1 cellular context compared by ENCODE assay signal in the genomic region with DNA sequence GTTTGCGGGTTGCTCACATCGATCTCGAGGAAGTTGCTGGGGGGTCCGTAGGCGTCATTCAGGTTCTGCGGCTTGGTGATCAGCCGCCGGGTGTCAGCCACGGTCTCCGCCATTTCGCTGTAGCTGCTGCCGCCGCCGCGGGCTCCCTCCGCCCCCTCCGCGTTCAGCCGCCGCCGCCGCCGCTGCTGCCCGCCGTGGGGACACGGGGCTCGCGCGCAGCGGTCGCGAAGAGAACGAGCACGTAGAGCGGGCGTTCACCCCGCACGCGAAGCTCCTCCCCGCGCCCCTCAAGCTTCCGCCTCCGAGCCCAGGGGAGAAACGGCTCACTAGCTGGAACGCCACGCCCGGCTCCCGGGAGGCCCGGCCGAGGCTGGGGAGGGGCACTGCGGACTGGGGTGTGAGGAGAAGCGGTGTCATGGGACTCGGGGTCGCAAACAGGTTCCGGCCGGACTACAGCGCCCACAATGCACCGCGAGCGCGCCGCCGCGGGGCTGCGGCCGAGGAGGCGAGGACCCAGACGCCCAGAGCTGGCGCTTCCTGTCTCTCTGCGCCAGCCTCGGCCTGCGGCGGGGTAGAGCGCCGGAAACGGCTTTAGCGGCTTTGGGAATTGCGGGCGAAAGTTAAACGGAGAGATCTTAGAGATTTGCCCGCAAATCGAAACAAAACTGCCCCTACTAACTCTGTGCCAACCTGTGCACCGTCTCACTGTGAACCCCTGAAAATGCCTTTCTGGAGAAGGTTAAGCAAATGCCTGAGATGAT.
A peak's percentile ranks its signal among the peaks of the same experiment; 100 is the strongest.
TF ChIP-seq lines count a peak whose summit lies in the region.

A gene (minus strand): TSS at position 232 of the 761 bp plus-strand sequence. CDS start 119 bp downstream, at position 113.

TF ChIP-seq in HepG2, 621 proteins besides CTCF, POLR2A, EP300 and RAD21 (continued from another document and continues in another):
- TF ChIP-seq, protein P1, sequence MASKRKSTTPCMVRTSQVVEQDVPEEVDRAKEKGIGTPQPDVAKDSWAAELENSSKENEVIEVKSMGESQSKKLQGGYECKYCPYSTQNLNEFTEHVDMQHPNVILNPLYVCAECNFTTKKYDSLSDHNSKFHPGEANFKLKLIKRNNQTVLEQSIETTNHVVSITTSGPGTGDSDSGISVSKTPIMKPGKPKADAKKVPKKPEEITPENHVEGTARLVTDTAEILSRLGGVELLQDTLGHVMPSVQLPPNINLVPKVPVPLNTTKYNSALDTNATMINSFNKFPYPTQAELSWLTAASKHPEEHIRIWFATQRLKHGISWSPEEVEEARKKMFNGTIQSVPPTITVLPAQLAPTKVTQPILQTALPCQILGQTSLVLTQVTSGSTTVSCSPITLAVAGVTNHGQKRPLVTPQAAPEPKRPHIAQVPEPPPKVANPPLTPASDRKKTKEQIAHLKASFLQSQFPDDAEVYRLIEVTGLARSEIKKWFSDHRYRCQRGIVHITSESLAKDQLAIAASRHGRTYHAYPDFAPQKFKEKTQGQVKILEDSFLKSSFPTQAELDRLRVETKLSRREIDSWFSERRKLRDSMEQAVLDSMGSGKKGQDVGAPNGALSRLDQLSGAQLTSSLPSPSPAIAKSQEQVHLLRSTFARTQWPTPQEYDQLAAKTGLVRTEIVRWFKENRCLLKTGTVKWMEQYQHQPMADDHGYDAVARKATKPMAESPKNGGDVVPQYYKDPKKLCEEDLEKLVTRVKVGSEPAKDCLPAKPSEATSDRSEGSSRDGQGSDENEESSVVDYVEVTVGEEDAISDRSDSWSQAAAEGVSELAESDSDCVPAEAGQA (IDR thresholded peaks at IDR 0.05; ENCODE audit: low read depth) = 0 out of 2 replicates have a peak, but pooled peaks have one; percentile 62
- TF ChIP-seq, protein P1 (CRISPR knock-in tag; IDR thresholded peaks at IDR 0.05; ENCODE audit: borderline replicate concordance) = no peak
- TF ChIP-seq FOSL2 (CRISPR knock-in tag; IDR thresholded peaks at IDR 0.05) (peak; percentile 33), NFYC (CRISPR knock-in tag; IDR thresholded peaks at IDR 0.05) (no peak), IRF2 (CRISPR knock-in tag; IDR thresholded peaks at IDR 0.05) (peak; percentile 86; the same call in 1 of the 2 replicates), RXRA (CRISPR knock-in tag; IDR thresholded peaks at IDR 0.05) (peak; percentile 56; the same call in 1 of the 2 replicates), ZNF143 (CRISPR knock-in tag; IDR thresholded peaks at IDR 0.05) (peak; percentile 96), SNRNP70 (IDR thresholded peaks at IDR 0.05; ENCODE audit: low read depth, low read length) (no peak), MTA3 (CRISPR knock-in tag; IDR thresholded peaks at IDR 0.05) (no peak), HDAC2 (CRISPR knock-in tag; IDR thresholded peaks at IDR 0.05) (no peak), ZNF572 (CRISPR knock-in tag; IDR thresholded peaks at IDR 0.05) (0 out of 2 replicates have a peak, but pooled peaks have one; percentile 19), ZFP41 (CRISPR knock-in tag; IDR thresholded peaks at IDR 0.05; ENCODE audit: borderline replicate concordance) (no peak), ZNF160 (CRISPR knock-in tag; IDR thresholded peaks at IDR 0.05) (peak; percentile 69; the same call in 1 of the 2 replicates), ZNF782 (CRISPR knock-in tag; IDR thresholded peaks at IDR 0.05; ENCODE audit: borderline replicate concordance) (0 out of 2 replicates have a peak, but pooled peaks have one; percentile 3), ZNF557 (CRISPR knock-in tag; IDR thresholded peaks at IDR 0.05) (no peak), EZH2 (conservative IDR thresholded peaks at IDR 0.05; ENCODE audit: low read depth, low read length) (no peak), SALL2 (CRISPR knock-in tag; IDR thresholded peaks at IDR 0.05) (peak; percentile 60; the same call in 1 of the 2 replicates), TBX3 (IDR thresholded peaks at IDR 0.05; ENCODE audit: borderline replicate concordance) (peak; percentile 35; the same call in 1 of the 2 replicates), ZNF34 (CRISPR knock-in tag; IDR thresholded peaks at IDR 0.05; ENCODE audit: borderline replicate concordance) (peak; percentile 87; the same call in 1 of the 2 replicates), ZNF569 (CRISPR knock-in tag; IDR thresholded peaks at IDR 0.05; ENCODE audit: borderline replicate concordance) (no peak), MAFG (CRISPR knock-in tag; IDR thresholded peaks at IDR 0.05) (no peak), SALL1 (CRISPR knock-in tag; IDR thresholded peaks at IDR 0.05) (peak; percentile 92), ZSCAN9 (CRISPR knock-in tag; IDR thresholded peaks at IDR 0.05; ENCODE audit: borderline replicate concordance) (no peak), SPEN (CRISPR knock-in tag; IDR thresholded peaks at IDR 0.05; ENCODE audit: low read depth) (peak; percentile 87; the same call in 1 of the 2 replicates), SOX6 (IDR thresholded peaks at IDR 0.05) (no peak), SOX6 (CRISPR knock-in tag; IDR thresholded peaks at IDR 0.05) (peak; percentile 63), ATM (IDR thresholded peaks at IDR 0.05; ENCODE audit: borderline replicate concordance) (no peak), ZBTB21 (CRISPR knock-in tag; IDR thresholded peaks at IDR 0.05) (no peak), CAMTA2 (CRISPR knock-in tag; IDR thresholded peaks at IDR 0.05; ENCODE audit: borderline replicate concordance) (peak; percentile 17; the same call in 1 of the 2 replicates), HES4 (CRISPR knock-in tag; IDR thresholded peaks at IDR 0.05; ENCODE audit: borderline replicate concordance) (peak; percentile 40; the same call in 1 of the 2 replicates), NFYB (CRISPR knock-in tag; IDR thresholded peaks at IDR 0.05) (no peak; the same call in 1 of the 2 replicates), ZSCAN22 (CRISPR knock-in tag; IDR thresholded peaks at IDR 0.05) (0 out of 2 replicates have a peak, but pooled peaks have one; percentile 31), CC2D1A (CRISPR knock-in tag; IDR thresholded peaks at IDR 0.05) (no peak), ZZZ3 (CRISPR knock-in tag; IDR thresholded peaks at IDR 0.05; ENCODE audit: borderline replicate concordance) (0 out of 2 replicates have a peak, but pooled peaks have one; percentile 26), ZNF660 (CRISPR knock-in tag; IDR thresholded peaks at IDR 0.05; ENCODE audit: borderline replicate concordance, low read depth) (no peak), ZBTB3 (CRISPR knock-in tag; IDR thresholded peaks at IDR 0.05; ENCODE audit: borderline replicate concordance, low read depth) (no peak), SP5 (CRISPR knock-in tag; IDR thresholded peaks at IDR 0.05; ENCODE audit: borderline replicate concordance, low read depth) (peak; percentile 70; the same call in 1 of the 2 replicates), HNF4A (CRISPR knock-in tag; IDR thresholded peaks at IDR 0.05) (no peak), ZNF780A (CRISPR knock-in tag; IDR thresholded peaks at IDR 0.05) (no peak), KMT2A (CRISPR knock-in tag; IDR thresholded peaks at IDR 0.05) (0 out of 2 replicates have a peak, but pooled peaks have one; percentile 72)
- TF ChIP-seq, protein P2, sequence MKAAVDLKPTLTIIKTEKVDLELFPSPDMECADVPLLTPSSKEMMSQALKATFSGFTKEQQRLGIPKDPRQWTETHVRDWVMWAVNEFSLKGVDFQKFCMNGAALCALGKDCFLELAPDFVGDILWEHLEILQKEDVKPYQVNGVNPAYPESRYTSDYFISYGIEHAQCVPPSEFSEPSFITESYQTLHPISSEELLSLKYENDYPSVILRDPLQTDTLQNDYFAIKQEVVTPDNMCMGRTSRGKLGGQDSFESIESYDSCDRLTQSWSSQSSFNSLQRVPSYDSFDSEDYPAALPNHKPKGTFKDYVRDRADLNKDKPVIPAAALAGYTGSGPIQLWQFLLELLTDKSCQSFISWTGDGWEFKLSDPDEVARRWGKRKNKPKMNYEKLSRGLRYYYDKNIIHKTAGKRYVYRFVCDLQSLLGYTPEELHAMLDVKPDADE (CRISPR knock-in tag; IDR thresholded peaks at IDR 0.05) = no peak
- TF ChIP-seq, protein P3, sequence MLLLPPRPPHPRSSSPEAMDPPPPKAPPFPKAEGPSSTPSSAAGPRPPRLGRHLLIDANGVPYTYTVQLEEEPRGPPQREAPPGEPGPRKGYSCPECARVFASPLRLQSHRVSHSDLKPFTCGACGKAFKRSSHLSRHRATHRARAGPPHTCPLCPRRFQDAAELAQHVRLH (CRISPR knock-in tag; IDR thresholded peaks at IDR 0.05; ENCODE audit: borderline replicate concordance, low read depth) = no peak
- TF ChIP-seq, protein P4, sequence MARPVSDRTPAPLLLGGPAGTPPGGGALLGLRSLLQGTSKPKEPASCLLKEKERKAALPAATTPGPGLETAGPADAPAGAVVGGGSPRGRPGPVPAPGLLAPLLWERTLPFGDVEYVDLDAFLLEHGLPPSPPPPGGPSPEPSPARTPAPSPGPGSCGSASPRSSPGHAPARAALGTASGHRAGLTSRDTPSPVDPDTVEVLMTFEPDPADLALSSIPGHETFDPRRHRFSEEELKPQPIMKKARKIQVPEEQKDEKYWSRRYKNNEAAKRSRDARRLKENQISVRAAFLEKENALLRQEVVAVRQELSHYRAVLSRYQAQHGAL (CRISPR knock-in tag; IDR thresholded peaks at IDR 0.05; ENCODE audit: not compliant biosample characterization) = no peak
- TF ChIP-seq, protein P5, sequence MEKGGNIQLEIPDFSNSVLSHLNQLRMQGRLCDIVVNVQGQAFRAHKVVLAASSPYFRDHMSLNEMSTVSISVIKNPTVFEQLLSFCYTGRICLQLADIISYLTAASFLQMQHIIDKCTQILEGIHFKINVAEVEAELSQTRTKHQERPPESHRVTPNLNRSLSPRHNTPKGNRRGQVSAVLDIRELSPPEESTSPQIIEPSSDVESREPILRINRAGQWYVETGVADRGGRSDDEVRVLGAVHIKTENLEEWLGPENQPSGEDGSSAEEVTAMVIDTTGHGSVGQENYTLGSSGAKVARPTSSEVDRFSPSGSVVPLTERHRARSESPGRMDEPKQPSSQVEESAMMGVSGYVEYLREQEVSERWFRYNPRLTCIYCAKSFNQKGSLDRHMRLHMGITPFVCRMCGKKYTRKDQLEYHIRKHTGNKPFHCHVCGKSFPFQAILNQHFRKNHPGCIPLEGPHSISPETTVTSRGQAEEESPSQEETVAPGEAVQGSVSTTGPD (CRISPR knock-in tag; IDR thresholded peaks at IDR 0.05) = no peak
- TF ChIP-seq, protein P6, sequence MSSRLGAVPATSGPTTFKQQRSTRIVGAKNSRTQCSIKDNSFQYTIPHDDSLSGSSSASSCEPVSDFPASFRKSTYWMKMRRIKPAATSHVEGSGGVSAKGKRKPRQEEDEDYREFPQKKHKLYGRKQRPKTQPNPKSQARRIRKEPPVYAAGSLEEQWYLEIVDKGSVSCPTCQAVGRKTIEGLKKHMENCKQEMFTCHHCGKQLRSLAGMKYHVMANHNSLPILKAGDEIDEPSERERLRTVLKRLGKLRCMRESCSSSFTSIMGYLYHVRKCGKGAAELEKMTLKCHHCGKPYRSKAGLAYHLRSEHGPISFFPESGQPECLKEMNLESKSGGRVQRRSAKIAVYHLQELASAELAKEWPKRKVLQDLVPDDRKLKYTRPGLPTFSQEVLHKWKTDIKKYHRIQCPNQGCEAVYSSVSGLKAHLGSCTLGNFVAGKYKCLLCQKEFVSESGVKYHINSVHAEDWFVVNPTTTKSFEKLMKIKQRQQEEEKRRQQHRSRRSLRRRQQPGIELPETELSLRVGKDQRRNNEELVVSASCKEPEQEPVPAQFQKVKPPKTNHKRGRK (CRISPR knock-in tag; IDR thresholded peaks at IDR 0.05) = no peak
- TF ChIP-seq, protein P7, sequence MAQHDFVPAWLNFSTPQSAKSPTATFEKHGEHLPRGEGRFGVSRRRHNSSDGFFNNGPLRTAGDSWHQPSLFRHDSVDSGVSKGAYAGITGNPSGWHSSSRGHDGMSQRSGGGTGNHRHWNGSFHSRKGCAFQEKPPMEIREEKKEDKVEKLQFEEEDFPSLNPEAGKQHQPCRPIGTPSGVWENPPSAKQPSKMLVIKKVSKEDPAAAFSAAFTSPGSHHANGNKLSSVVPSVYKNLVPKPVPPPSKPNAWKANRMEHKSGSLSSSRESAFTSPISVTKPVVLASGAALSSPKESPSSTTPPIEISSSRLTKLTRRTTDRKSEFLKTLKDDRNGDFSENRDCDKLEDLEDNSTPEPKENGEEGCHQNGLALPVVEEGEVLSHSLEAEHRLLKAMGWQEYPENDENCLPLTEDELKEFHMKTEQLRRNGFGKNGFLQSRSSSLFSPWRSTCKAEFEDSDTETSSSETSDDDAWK (CRISPR knock-in tag; IDR thresholded peaks at IDR 0.05) = no peak
